In the genomic region with DNA sequence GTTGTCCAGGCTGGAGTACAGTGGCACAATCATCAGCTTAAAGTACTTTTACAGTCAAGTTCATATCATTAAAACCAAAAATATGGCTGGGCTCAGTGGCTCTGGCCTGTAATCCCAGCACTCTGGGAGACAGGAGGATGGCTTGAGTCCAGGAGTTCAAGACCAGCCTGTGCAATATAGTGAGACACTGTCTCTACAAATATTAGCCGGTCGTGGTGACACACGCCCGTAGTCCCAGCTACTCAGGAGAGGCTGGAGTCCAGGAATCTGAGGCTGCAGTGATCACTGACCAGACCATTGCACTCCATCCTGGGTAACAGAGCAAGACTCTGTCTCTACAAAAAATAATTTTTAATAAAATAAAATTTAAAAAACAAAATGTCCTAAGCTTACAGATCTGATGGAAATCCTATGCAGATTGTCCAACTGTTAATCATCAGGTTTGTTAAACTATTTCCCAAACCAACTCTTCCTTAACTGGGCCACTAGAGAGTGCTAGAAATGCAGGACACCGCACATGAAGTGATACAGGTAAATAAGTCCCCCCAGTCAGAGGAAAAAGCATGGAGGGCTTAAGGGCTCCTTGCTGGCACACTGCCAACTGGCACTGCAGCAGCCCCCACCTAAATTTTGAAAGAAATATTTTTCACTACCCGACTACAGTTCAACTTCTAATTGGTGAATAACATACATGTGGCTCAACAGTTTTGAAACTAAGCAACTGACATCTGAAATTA, we compare ENCODE assay signal across 1 cellular context.
TF ChIP-seq lines count a peak whose summit lies in the region.

No MANE protein-coding gene starts in this region.

TF ChIP-seq in A549, 52 proteins besides CTCF, POLR2A, EP300 and RAD21 (continued from another document):
- TF ChIP-seq HOXB13 (CRISPR knock-in tag; IDR thresholded peaks at IDR 0.05; ENCODE audit: low read depth) (no peak), FOSB (CRISPR knock-in tag; IDR thresholded peaks at IDR 0.05) (no peak), FOXS1 (CRISPR knock-in tag; IDR thresholded peaks at IDR 0.05) (no peak), ESRRA (IDR thresholded peaks at IDR 0.05; ENCODE audit: borderline replicate concordance, low read length) (no peak)
- TF ChIP-seq, protein P1, sequence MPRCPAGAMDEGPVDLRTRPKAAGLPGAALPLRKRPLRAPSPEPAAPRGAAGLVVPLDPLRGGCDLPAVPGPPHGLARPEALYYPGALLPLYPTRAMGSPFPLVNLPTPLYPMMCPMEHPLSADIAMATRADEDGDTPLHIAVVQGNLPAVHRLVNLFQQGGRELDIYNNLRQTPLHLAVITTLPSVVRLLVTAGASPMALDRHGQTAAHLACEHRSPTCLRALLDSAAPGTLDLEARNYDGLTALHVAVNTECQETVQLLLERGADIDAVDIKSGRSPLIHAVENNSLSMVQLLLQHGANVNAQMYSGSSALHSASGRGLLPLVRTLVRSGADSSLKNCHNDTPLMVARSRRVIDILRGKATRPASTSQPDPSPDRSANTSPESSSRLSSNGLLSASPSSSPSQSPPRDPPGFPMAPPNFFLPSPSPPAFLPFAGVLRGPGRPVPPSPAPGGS (IDR thresholded peaks at IDR 0.05): no peak
- TF ChIP-seq, protein P2, sequence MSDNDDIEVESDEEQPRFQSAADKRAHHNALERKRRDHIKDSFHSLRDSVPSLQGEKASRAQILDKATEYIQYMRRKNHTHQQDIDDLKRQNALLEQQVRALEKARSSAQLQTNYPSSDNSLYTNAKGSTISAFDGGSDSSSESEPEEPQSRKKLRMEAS (IDR thresholded peaks at IDR 0.05): 0 out of 2 replicates have a peak, but pooled peaks have one; percentile 36
TF ChIP-seq in A549: peak in this region for 4.
